17 cellular contexts compared by ENCODE assay signal in the genomic region with DNA sequence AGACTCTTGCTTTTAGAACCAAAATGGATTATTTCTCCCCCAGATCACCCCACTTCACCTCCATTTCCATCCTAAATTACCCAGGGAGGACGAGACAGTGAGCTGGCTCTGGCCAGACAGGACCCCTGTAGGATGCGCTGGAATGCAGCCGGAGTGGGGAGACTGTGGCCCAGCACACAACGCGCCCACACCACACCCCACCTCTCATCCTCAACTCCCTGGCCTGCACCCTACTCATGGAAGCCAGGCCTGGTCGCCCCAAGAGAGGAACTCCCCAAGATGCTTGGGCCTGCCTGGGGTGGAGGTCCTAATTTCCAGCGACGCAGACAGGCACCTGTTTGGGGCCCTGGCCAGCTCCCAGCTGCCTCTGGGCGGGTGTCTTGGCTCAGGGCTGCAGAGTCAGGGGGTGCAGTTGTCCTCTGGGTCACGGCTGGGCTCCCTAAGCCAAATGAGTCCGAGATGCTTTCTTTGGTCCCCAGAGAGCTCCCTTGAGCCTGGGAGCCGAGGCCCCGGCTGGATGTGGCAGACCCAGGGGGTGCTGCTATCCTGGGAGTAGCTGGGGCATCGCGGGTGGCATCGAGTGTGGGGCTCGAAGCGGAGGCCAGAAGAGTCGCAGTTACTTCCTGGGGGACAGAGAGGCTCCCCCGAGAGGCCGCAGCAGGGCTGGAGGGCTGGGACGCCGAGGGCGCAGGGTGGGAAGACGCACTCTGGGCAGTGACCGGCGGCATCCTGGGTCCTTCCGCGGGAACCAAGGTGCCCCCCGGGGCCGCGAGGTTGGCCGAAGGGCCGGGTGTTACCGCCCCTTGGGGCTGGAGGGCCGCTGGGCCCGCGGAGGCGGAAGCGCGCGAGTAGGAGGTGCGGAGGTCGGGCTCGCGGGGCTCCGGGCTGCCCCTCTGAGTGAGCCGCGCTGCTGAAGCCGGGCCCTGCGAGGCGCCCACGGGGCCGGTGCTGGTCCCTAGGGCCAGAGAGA. TPM values are rescaled to one million over a fixed set of nuclear protein-coding genes. Genes with fewer than 3 reads are reported as not detected.
DNase-seq lines count a peak whose midpoint lies in the region; ATAC-seq, FAIRE-seq and TF ChIP-seq lines count a peak whose summit lies in the region.
"Had no signal": no experiment of that assay in that cellular context is flagged by ENCODE, and none has a peak within 500 bp of the region (broad histone marks: within the 10 kb centered on the region; RNA-seq: fewer than 3 reads in every experiment).

No MANE protein-coding gene starts in this region.

- no peak for FAIRE-seq in GM12878 (lab: Jason Lieb, UNC)
- FAIRE-seq: keratinocyte had no signal

- DNase-seq in GM12878 (ENCODE audit: low read depth, low spot score): no peak
- no peak for DNase-seq in left ventricle myocardium inferior
- no peak for DNase-seq in sciatic nerve (ENCODE audit: low spot score)
- no peak for DNase-seq in GM19240 (ENCODE audit: insufficient read length, low spot score)
- no peak for DNase-seq in 8988T
- DNase-seq in NCI-H510A treated with DMSO at 0.1 percent for 48 hours (lab: John Stamatoyannopoulos, UW): no peak
- DNase-seq in ureter (ENCODE audit: low spot score): no peak
- DNase-seq: activated T-cell treated with anti-CD3 and anti-CD28 coated beads, Interleukin-2, amount 50 U/mL, for 72 hours; body of pancreas; EL; NCI-H1436; NCI-H774; stimulated activated CD4-positive, alpha-beta T cell treated with anti-CD3 and anti-CD28 coated beads, Interleukin-4, amount 100 ng/mL, for 4 hours had no signal

- H2AFZ ChIP-seq in GM12878 (ENCODE audit: control insufficient read depth, low read depth, low read length): no peak overlapping the region

- H3K4me2 ChIP-seq in BLaER1: peak overlapping the region; percentile 83
- H3K4me2 ChIP-seq in GM12878 (ENCODE audit: control insufficient read depth, insufficient read depth): no peak overlapping the region

- CTCF ChIA-PET in GM12878 (lab: Yijun Ruan, JAX): interaction anchor here (1.5 kb wide), 1 partner anchor 15 kb away, joined by 6 read pairs; no protein-coding TSS in a partner anchor

- H3K4me1 ChIP-seq in BLaER1 (peaks cover 66% of the 10 kb centered on the region), GM12878 (ENCODE audit: control insufficient read depth, insufficient read depth, low read length) (no peaks in the 10 kb centered on the region), left ventricle myocardium inferior (peaks cover 24% of the 10 kb centered on the region)
- H3K4me1 ChIP-seq: body of pancreas had no signal

- no peak for TF ChIP-seq EP300 in GM12878 (IDR thresholded peaks at IDR 0.05; ENCODE audit: borderline replicate concordance in 1 of 2, control insufficient read depth in 1 of 2, low read depth in 2 of 2, low read length in 2 of 2)

- RAD21 ChIA-PET in GM12878 (lab: Charles Lee; ENCODE audit: unreplicated experiment): no interaction called here

- intact Hi-C loops in GM12878 (cut with micrococcal nuclease; ENCODE audit: unreplicated experiment) (no loop called here), left ventricle myocardium inferior (cut with micrococcal nuclease) (no loop called here), sciatic nerve (cut with DNase I) (no loop called here)

- H3K4me3 ChIP-seq in BLaER1: peak overlapping the region; percentile 60
- H3K4me3 ChIP-seq in GM12878: no peak overlapping the region
- peak overlapping the region; percentile 65 for H3K4me3 ChIP-seq in left ventricle myocardium inferior
- H3K4me3 ChIP-seq: body of pancreas had no signal

- no peak for TF ChIP-seq RAD21 in GM12878 (IDR thresholded peaks at IDR 0.05; ENCODE audit: insufficient read depth, low read depth, low read length)

- no peaks in the 10 kb centered on the region for H3K79me2 ChIP-seq in GM12878 (ENCODE audit: control insufficient read depth, insufficient read depth, low read length)

- H3K9me3 ChIP-seq in BLaER1: peaks cover 6% of the 10 kb centered on the region; the same call in 1 of the 2 replicates
- no peaks in the 10 kb centered on the region for H3K9me3 ChIP-seq in GM12878 (replicated peaks; ENCODE audit: control insufficient read depth, insufficient read depth, low read length)
- no peaks in the 10 kb centered on the region for H3K9me3 ChIP-seq in left ventricle myocardium inferior (replicated peaks)
- H3K9me3 ChIP-seq: body of pancreas, neutrophil had no signal

- H3K9ac ChIP-seq in BLaER1: peak overlapping the region; percentile 83
- no peak overlapping the region for H3K9ac ChIP-seq in GM12878 (ENCODE audit: control insufficient read depth, insufficient read depth, low read length)

- no peaks in the 10 kb centered on the region for H3K27me3 ChIP-seq in BLaER1
- peaks cover 2 to 5% of the 10 kb centered on the region in 2 experiments; a peak in 3 of 4 replicates for H3K27me3 ChIP-seq in GM12878 (replicated peaks in 1 of 2; ENCODE audit: control insufficient read depth in 2 of 2, insufficient read depth in 2 of 2, low read length in 1 of 2)
- H3K27me3 ChIP-seq in left ventricle myocardium inferior (ENCODE audit: low read depth): peaks cover 10% of the 10 kb centered on the region
- H3K27me3 ChIP-seq: body of pancreas, neutrophil had no signal

- SMC1A ChIA-PET in GM12878 (lab: Charles Lee; ENCODE audit: uncharacterized antibody, unreplicated experiment): no interaction called here

- POLR2A ChIA-PET in GM12878 (lab: Charles Lee): no interaction called here

- WGBS in GM12878 (ENCODE audit: insufficient coverage, insufficient replicate concordance, low lambda C conversion rate, missing lambda C conversion rate): 32% methylated on average over 48 of the region's 54 CpGs

- TF ChIP-seq POLR2A in GM12878 (IDR thresholded peaks at IDR 0.05; ENCODE audit: low read depth, low read length): no peak

- TF ChIP-seq CTCF in GM12878 (IDR thresholded peaks at IDR 0.05 in 2 of 3, conservative IDR thresholded peaks at IDR 0.05 in 1 of 3; ENCODE audit: control insufficient read depth in 2 of 3, extremely low read depth in 1 of 3, insufficient read depth in 1 of 3, low read depth in 3 of 3, low read length in 3 of 3) (no peak), left ventricle myocardium inferior (IDR thresholded peaks at IDR 0.05; ENCODE audit: borderline replicate concordance) (no peak)

- in situ Hi-C loops in GM12878 (cut with MboI): no loop called here

- no TSS peak for BruUV-seq in GM12878 (replicated peaks; lab: Mats Ljungman, UMichigan)

- H3K27ac ChIP-seq in BLaER1 (peak overlapping the region; percentile 96), GM12878 (ENCODE audit: control insufficient read depth, insufficient read depth) (no peak overlapping the region), left ventricle myocardium inferior (replicated peaks) (no peak overlapping the region)
- H3K27ac ChIP-seq: body of pancreas, neutrophil had no signal

- ATAC-seq in GM12878 (peak; percentile 45), sciatic nerve (peak; percentile 36)
- ATAC-seq: activated T-cell treated with anti-CD3 and anti-CD28 coated beads, Interleukin-2, amount 50 U/mL, for 72 hours; body of pancreas had no signal

- H4K20me1 ChIP-seq in BLaER1 (no peaks in the 10 kb centered on the region), GM12878 (ENCODE audit: control insufficient read depth, insufficient read depth) (no peaks in the 10 kb centered on the region)

- H3K36me3 ChIP-seq in BLaER1 (peaks cover 8% of the 10 kb centered on the region; the same call in 1 of the 2 replicates), GM12878 (ENCODE audit: control insufficient read depth in 2 of 2, insufficient read depth in 2 of 2, low read length in 1 of 2) (no peaks in the 10 kb centered on the region), left ventricle myocardium inferior (peaks cover 7% of the 10 kb centered on the region)
- H3K36me3 ChIP-seq: neutrophil had no signal

TF ChIP-seq in GM12878, 131 proteins besides CTCF, POLR2A, EP300 and RAD21 (continues in another document):
- TF ChIP-seq SMAD5 (IDR thresholded peaks at IDR 0.05; ENCODE audit: low read depth) (no peak), SPI1 (IDR thresholded peaks at IDR 0.05; ENCODE audit: borderline replicate concordance, insufficient read depth, low read depth, low read length) (no peak), NBN (IDR thresholded peaks at IDR 0.05) (no peak)

RNA-seq across cellular contexts. Expression of a gene that starts 10.4 kb away (rescaled TPM):
- total RNA-seq in GM12878 (2013; cell fraction: nucleolus; rRNA removed): not detected in 2 replicates
- not detected in 2 replicates for total RNA-seq in GM12878 (2014; rRNA removed)
- not detected in 2 replicates for total RNA-seq in GM12878 (2014; rRNA removed; fragmentation: Illumina TruSeq; extraction: Trizol)
- not detected in 2 replicates for total RNA-seq in GM12878 (2021)
- not detected for polyA plus RNA-seq in GM12878 (2011; ENCODE audit: low read depth)
- polyA plus RNA-seq in GM12878 (2011; rRNA removed): not detected in 2 replicates
- not detected in 2 replicates for polyA plus RNA-seq in GM12878 (2011; cell fraction: cytosol; rRNA removed)
- polyA plus RNA-seq in GM12878 (2011; cell fraction: nucleus; rRNA removed): 0.15 TPM in 1 of 2 replicates, not detected in the other
- polyA plus RNA-seq in GM12878 (2012): not detected in 2 replicates
- not detected in 2 replicates for polyA plus RNA-seq in GM12878 (2014; fragmentation: Illumina TruSeq; extraction: Trizol)
- not detected for polyA plus RNA-seq in GM12878 (2014; fragmentation: Nextera tagmentation; extraction: Ambion mirVana)
- not detected in 2 replicates for polyA plus RNA-seq in GM12878 (2014; rRNA removed)
- not detected for polyA plus RNA-seq in GM12878 (2016; fragmentation: Nextera tagmentation; extraction: Ambion mirVana)
- polyA minus RNA-seq in GM12878 (2011; rRNA and poly(A)+ RNA removed): not detected in 2 replicates
- not detected in 2 replicates for polyA minus RNA-seq in GM12878 (2011; cell fraction: cytosol; rRNA and poly(A)+ RNA removed)
- polyA minus RNA-seq in GM12878 (2011; cell fraction: nucleus; rRNA and poly(A)+ RNA removed): not detected in 2 replicates
- total RNA-seq in left ventricle myocardium inferior: not detected
- total RNA-seq in sciatic nerve: 3.2 TPM
- not detected for total RNA-seq in ureter
- total RNA-seq: activated T-cell treated with anti-CD3 and anti-CD28 coated beads, Interleukin-2, amount 50 U/mL, for 72 hours; body of pancreas; SK-MEL-5 had no signal
- polyA plus RNA-seq: keratinocyte had no signal

RNA-seq across cellular contexts. Expression of a gene that starts 26.5 kb away (rescaled TPM):
- not detected in 2 replicates for total RNA-seq in GM12878 (2013; cell fraction: nucleolus; rRNA removed)
- not detected in 2 replicates for total RNA-seq in GM12878 (2014; rRNA removed)
- total RNA-seq in GM12878 (2014; rRNA removed; fragmentation: Illumina TruSeq; extraction: Trizol): not detected in 2 replicates
- total RNA-seq in GM12878 (2021): not detected in 2 replicates
- not detected for polyA plus RNA-seq in GM12878 (2011; ENCODE audit: low read depth)
- not detected in 2 replicates for polyA plus RNA-seq in GM12878 (2011; rRNA removed)
- not detected in 2 replicates for polyA plus RNA-seq in GM12878 (2011; cell fraction: cytosol; rRNA removed)
- polyA plus RNA-seq in GM12878 (2011; cell fraction: nucleus; rRNA removed): not detected in 2 replicates
- not detected in 2 replicates for polyA plus RNA-seq in GM12878 (2012)
- polyA plus RNA-seq in GM12878 (2014; fragmentation: Illumina TruSeq; extraction: Trizol): not detected in 2 replicates
- polyA plus RNA-seq in GM12878 (2014; fragmentation: Nextera tagmentation; extraction: Ambion mirVana): not detected
- polyA plus RNA-seq in GM12878 (2014; rRNA removed): not detected in 2 replicates
- not detected for polyA plus RNA-seq in GM12878 (2016; fragmentation: Nextera tagmentation; extraction: Ambion mirVana)
- polyA minus RNA-seq in GM12878 (2011; rRNA and poly(A)+ RNA removed): not detected in 2 replicates
- not detected in 2 replicates for polyA minus RNA-seq in GM12878 (2011; cell fraction: cytosol; rRNA and poly(A)+ RNA removed)
- polyA minus RNA-seq in GM12878 (2011; cell fraction: nucleus; rRNA and poly(A)+ RNA removed): not detected in 2 replicates
- total RNA-seq in left ventricle myocardium inferior: not detected
- not detected for total RNA-seq in sciatic nerve
- not detected for total RNA-seq in ureter
- total RNA-seq: activated T-cell treated with anti-CD3 and anti-CD28 coated beads, Interleukin-2, amount 50 U/mL, for 72 hours; body of pancreas; SK-MEL-5 had no signal
